ENCODE assay signal across 1 cellular context in genomic region chr12:62760779-62761178, GRCh38.
TF ChIP-seq lines count a peak whose summit lies in the region.

No MANE protein-coding gene starts in this region.

TF ChIP-seq in HepG2, 621 proteins besides CTCF, POLR2A, EP300 and RAD21 (continued from another document and continues in another):
- peak; percentile 67; the same call in 1 of the 2 replicates for TF ChIP-seq RERE (CRISPR knock-in tag; IDR thresholded peaks at IDR 0.05; ENCODE audit: low read depth)
- TF ChIP-seq ZFX (CRISPR knock-in tag; IDR thresholded peaks at IDR 0.05; ENCODE audit: low read depth), result no peak
- 0 out of 2 replicates have a peak, but pooled peaks have one; percentile 25 for TF ChIP-seq NCOR1 (IDR thresholded peaks at IDR 0.05; ENCODE audit: borderline replicate concordance, low read length)
- no peak for TF ChIP-seq WIZ (CRISPR knock-in tag; IDR thresholded peaks at IDR 0.05)
- peak; percentile 54; the same call in 1 of the 2 replicates for TF ChIP-seq SAP130 (CRISPR knock-in tag; IDR thresholded peaks at IDR 0.05; ENCODE audit: low read depth)
- peak; percentile 45; the same call in 1 of the 2 replicates for TF ChIP-seq PPARG (CRISPR knock-in tag; conservative IDR thresholded peaks at IDR 0.05)
- peak; percentile 79; the same call in 1 of the 2 replicates for TF ChIP-seq IRF2 (CRISPR knock-in tag; IDR thresholded peaks at IDR 0.05)
- TF ChIP-seq FOXJ3 (CRISPR knock-in tag; IDR thresholded peaks at IDR 0.05; ENCODE audit: borderline replicate concordance), result peak; percentile 79; the same call in 1 of the 2 replicates
- TF ChIP-seq ATF3 (CRISPR knock-in tag; IDR thresholded peaks at IDR 0.05), result no peak
- TF ChIP-seq ZMAT3 (CRISPR knock-in tag; conservative IDR thresholded peaks at IDR 0.05), result no peak
- no peak for TF ChIP-seq HOXA5 (CRISPR knock-in tag; IDR thresholded peaks at IDR 0.05)
- TF ChIP-seq HNF4A (CRISPR knock-in tag; IDR thresholded peaks at IDR 0.05), result peak; percentile 75
- TF ChIP-seq MZF1 (CRISPR knock-in tag; IDR thresholded peaks at IDR 0.05; ENCODE audit: borderline replicate concordance), result no peak
- no peak for TF ChIP-seq ZMYM2 (CRISPR knock-in tag; IDR thresholded peaks at IDR 0.05)
- TF ChIP-seq RFX5 (IDR thresholded peaks at IDR 0.05; ENCODE audit: low read depth, low read length), result no peak
- TF ChIP-seq PITX1 (CRISPR knock-in tag; IDR thresholded peaks at IDR 0.05), result peak; percentile 68
- TF ChIP-seq HNRNPLL (IDR thresholded peaks at IDR 0.05; ENCODE audit: low read depth, low read length, poor library complexity, severe bottlenecking), result no peak
- TF ChIP-seq TEAD2 (CRISPR knock-in tag; IDR thresholded peaks at IDR 0.05), result no peak
- no peak for TF ChIP-seq ZNF562 (CRISPR knock-in tag; IDR thresholded peaks at IDR 0.05; ENCODE audit: borderline replicate concordance)
- TF ChIP-seq ZNF556 (CRISPR knock-in tag; IDR thresholded peaks at IDR 0.05; ENCODE audit: borderline replicate concordance), result no peak
- TF ChIP-seq ZUFSP (CRISPR knock-in tag; IDR thresholded peaks at IDR 0.05; ENCODE audit: borderline replicate concordance), result no peak
- no peak for TF ChIP-seq ZNF672 (CRISPR knock-in tag; IDR thresholded peaks at IDR 0.05)
- TF ChIP-seq ZNF784 (CRISPR knock-in tag; IDR thresholded peaks at IDR 0.05; ENCODE audit: borderline replicate concordance), result no peak
- TF ChIP-seq ZNF609 (CRISPR knock-in tag; IDR thresholded peaks at IDR 0.05; ENCODE audit: borderline replicate concordance), result peak; percentile 55; the same call in 1 of the 2 replicates
- TF ChIP-seq SP5 (CRISPR knock-in tag; IDR thresholded peaks at IDR 0.05; ENCODE audit: borderline replicate concordance, low read depth), result no peak
- TF ChIP-seq CBFB (CRISPR knock-in tag; IDR thresholded peaks at IDR 0.05), result peak; percentile 97
- no peak for TF ChIP-seq NKX3-1 (CRISPR knock-in tag; IDR thresholded peaks at IDR 0.05)
- no peak for TF ChIP-seq RBM39 (IDR thresholded peaks at IDR 0.05; ENCODE audit: low read depth, low read length, poor library complexity, severe bottlenecking)
- no peak; the same call in 1 of the 2 replicates for TF ChIP-seq PATZ1 (CRISPR knock-in tag; IDR thresholded peaks at IDR 0.05)
- peak; percentile 83 for TF ChIP-seq PAXIP1 (CRISPR knock-in tag; conservative IDR thresholded peaks at IDR 0.05)
- TF ChIP-seq ZNF337 (CRISPR knock-in tag; IDR thresholded peaks at IDR 0.05; ENCODE audit: borderline replicate concordance, low read depth), result no peak
- TF ChIP-seq MAFG (CRISPR knock-in tag; IDR thresholded peaks at IDR 0.05), result no peak
- TF ChIP-seq ZC3H4 (CRISPR knock-in tag; IDR thresholded peaks at IDR 0.05; ENCODE audit: borderline replicate concordance), result no peak
- TF ChIP-seq PHF21A (CRISPR knock-in tag; IDR thresholded peaks at IDR 0.05), result no peak
- no peak for TF ChIP-seq KMT2A (CRISPR knock-in tag; IDR thresholded peaks at IDR 0.05)
- TF ChIP-seq MAZ (IDR thresholded peaks at IDR 0.05; ENCODE audit: borderline replicate concordance, low read depth, low read length), result no peak
- TF ChIP-seq MAZ (CRISPR knock-in tag; IDR thresholded peaks at IDR 0.05; ENCODE audit: low read depth), result no peak
- no peak for TF ChIP-seq ZFYVE20 (CRISPR knock-in tag; IDR thresholded peaks at IDR 0.05; ENCODE audit: borderline replicate concordance, low read depth)
- TF ChIP-seq MEIS1 (CRISPR knock-in tag; IDR thresholded peaks at IDR 0.05; ENCODE audit: borderline replicate concordance), result no peak
- TF ChIP-seq POGZ (CRISPR knock-in tag; IDR thresholded peaks at IDR 0.05), result no peak
